Comparison of ENCODE assay signal across 1 cellular context in the genomic region with DNA sequence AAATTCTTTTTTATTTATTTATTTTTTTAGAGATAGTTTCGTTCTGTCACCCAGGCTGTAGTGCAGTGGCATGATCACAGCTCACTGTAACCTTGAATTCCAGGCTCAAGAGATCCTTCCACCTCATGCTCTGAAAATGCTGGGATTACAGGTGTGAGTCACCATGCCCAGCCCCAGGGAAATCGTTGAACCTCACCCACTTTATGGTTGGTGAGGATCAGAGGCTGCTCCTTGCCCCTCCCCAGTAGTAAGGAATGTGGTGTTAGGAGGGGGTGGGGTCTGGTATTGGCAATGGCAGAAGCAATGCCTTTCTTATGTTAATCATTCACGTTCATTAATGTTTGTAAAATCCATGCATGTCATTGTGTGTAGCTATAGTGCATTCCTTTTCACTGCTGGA.
TF ChIP-seq lines count a peak whose summit lies in the region.

No MANE protein-coding gene starts in this region.

TF ChIP-seq in HepG2, 621 proteins besides CTCF, POLR2A, EP300 and RAD21 (continued from another document and continues in another):
- TF ChIP-seq, protein P1, sequence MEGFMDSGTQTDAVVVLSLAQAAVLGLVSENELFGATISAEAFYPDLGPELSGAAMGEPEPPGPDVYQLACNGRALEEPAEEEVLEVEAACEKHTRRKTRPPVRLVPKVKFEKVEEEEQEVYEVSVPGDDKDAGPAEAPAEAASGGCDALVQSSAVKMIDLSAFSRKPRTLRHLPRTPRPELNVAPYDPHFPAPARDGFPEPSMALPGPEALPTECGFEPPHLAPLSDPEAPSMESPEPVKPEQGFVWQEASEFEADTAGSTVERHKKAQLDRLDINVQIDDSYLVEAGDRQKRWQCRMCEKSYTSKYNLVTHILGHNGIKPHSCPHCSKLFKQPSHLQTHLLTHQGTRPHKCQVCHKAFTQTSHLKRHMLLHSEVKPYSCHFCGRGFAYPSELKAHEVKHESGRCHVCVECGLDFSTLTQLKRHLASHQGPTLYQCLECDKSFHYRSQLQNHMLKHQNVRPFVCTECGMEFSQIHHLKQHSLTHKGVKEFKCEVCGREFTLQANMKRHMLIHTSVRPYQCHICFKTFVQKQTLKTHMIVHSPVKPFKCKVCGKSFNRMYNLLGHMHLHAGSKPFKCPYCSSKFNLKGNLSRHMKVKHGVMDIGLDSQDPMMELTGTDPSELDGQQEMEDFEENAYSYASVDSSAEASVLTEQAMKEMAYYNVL (CRISPR knock-in tag; IDR thresholded peaks at IDR 0.05; ENCODE audit: borderline replicate concordance): no peak
- no peak for TF ChIP-seq ZNF382 (CRISPR knock-in tag; IDR thresholded peaks at IDR 0.05; ENCODE audit: borderline replicate concordance)
- no peak for TF ChIP-seq FOXK2 (IDR thresholded peaks at IDR 0.05)
- TF ChIP-seq ZNF816 (CRISPR knock-in tag; IDR thresholded peaks at IDR 0.05; ENCODE audit: borderline replicate concordance): no peak
- TF ChIP-seq SOX6 (IDR thresholded peaks at IDR 0.05): no peak
- TF ChIP-seq SOX6 (CRISPR knock-in tag; IDR thresholded peaks at IDR 0.05): peak; percentile 61
- no peak; the same call in 1 of the 2 replicates for TF ChIP-seq PAXIP1 (CRISPR knock-in tag; conservative IDR thresholded peaks at IDR 0.05)
- peak; percentile 64; the same call in 1 of the 2 replicates for TF ChIP-seq ZNF350 (CRISPR knock-in tag; IDR thresholded peaks at IDR 0.05; ENCODE audit: borderline replicate concordance, low read depth)
- TF ChIP-seq RBFOX2 (IDR thresholded peaks at IDR 0.05; ENCODE audit: low read depth, low read length): no peak
- TF ChIP-seq, protein P2, sequence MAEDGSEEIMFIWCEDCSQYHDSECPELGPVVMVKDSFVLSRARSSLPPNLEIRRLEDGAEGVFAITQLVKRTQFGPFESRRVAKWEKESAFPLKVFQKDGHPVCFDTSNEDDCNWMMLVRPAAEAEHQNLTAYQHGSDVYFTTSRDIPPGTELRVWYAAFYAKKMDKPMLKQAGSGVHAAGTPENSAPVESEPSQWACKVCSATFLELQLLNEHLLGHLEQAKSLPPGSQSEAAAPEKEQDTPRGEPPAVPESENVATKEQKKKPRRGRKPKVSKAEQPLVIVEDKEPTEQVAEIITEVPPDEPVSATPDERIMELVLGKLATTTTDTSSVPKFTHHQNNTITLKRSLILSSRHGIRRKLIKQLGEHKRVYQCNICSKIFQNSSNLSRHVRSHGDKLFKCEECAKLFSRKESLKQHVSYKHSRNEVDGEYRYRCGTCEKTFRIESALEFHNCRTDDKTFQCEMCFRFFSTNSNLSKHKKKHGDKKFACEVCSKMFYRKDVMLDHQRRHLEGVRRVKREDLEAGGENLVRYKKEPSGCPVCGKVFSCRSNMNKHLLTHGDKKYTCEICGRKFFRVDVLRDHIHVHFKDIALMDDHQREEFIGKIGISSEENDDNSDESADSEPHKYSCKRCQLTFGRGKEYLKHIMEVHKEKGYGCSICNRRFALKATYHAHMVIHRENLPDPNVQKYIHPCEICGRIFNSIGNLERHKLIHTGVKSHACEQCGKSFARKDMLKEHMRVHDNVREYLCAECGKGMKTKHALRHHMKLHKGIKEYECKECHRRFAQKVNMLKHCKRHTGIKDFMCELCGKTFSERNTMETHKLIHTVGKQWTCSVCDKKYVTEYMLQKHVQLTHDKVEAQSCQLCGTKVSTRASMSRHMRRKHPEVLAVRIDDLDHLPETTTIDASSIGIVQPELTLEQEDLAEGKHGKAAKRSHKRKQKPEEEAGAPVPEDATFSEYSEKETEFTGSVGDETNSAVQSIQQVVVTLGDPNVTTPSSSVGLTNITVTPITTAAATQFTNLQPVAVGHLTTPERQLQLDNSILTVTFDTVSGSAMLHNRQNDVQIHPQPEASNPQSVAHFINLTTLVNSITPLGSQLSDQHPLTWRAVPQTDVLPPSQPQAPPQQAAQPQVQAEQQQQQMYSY (CRISPR knock-in tag; IDR thresholded peaks at IDR 0.05): no peak
- peak; percentile 84; the same call in 1 of the 2 replicates for TF ChIP-seq FOSL1 (CRISPR knock-in tag; IDR thresholded peaks at IDR 0.05; ENCODE audit: borderline replicate concordance)
- TF ChIP-seq KLF12 (CRISPR knock-in tag; IDR thresholded peaks at IDR 0.05; ENCODE audit: borderline replicate concordance): no peak
- no peak for TF ChIP-seq ATAD3A (CRISPR knock-in tag; IDR thresholded peaks at IDR 0.05)
- TF ChIP-seq ZMYM2 (CRISPR knock-in tag; IDR thresholded peaks at IDR 0.05): no peak
- no peak for TF ChIP-seq ZBTB21 (CRISPR knock-in tag; IDR thresholded peaks at IDR 0.05)
- TF ChIP-seq PPARG (CRISPR knock-in tag; conservative IDR thresholded peaks at IDR 0.05): no peak; the same call in 1 of the 2 replicates
- peak; percentile 25; the same call in 1 of the 2 replicates for TF ChIP-seq HOXA3 (CRISPR knock-in tag; IDR thresholded peaks at IDR 0.05)
- no peak for TF ChIP-seq ZSCAN5A (CRISPR knock-in tag; IDR thresholded peaks at IDR 0.05; ENCODE audit: borderline replicate concordance)
- TF ChIP-seq MNT (IDR thresholded peaks at IDR 0.05): no peak
- TF ChIP-seq ZNF589 (CRISPR knock-in tag; conservative IDR thresholded peaks at IDR 0.05): no peak
- no peak for TF ChIP-seq ZNF510 (CRISPR knock-in tag; IDR thresholded peaks at IDR 0.05; ENCODE audit: low read depth)
- no peak for TF ChIP-seq WIZ (CRISPR knock-in tag; IDR thresholded peaks at IDR 0.05)
- 0 out of 2 replicates have a peak, but pooled peaks have one; percentile 23 for TF ChIP-seq THAP11 (CRISPR knock-in tag; IDR thresholded peaks at IDR 0.05)
- TF ChIP-seq, protein P3, sequence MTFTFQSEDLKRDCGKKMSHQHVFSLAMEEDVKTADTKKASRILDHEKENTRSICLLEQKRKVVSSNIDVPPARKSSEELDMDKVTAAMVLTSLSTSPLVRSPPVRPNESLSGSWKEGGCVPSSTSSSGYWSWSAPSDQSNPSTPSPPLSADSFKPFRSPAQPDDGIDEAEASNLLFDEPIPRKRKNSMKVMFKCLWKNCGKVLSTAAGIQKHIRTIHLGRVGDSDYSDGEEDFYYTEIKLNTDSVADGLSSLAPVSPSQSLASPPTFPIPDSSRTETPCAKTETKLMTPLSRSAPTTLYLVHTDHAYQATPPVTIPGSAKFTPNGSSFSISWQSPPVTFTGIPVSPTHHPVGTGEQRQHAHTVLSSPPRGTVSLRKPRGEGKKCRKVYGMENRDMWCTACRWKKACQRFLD (CRISPR knock-in tag; IDR thresholded peaks at IDR 0.05; ENCODE audit: borderline replicate concordance): no peak
- TF ChIP-seq, protein P4, sequence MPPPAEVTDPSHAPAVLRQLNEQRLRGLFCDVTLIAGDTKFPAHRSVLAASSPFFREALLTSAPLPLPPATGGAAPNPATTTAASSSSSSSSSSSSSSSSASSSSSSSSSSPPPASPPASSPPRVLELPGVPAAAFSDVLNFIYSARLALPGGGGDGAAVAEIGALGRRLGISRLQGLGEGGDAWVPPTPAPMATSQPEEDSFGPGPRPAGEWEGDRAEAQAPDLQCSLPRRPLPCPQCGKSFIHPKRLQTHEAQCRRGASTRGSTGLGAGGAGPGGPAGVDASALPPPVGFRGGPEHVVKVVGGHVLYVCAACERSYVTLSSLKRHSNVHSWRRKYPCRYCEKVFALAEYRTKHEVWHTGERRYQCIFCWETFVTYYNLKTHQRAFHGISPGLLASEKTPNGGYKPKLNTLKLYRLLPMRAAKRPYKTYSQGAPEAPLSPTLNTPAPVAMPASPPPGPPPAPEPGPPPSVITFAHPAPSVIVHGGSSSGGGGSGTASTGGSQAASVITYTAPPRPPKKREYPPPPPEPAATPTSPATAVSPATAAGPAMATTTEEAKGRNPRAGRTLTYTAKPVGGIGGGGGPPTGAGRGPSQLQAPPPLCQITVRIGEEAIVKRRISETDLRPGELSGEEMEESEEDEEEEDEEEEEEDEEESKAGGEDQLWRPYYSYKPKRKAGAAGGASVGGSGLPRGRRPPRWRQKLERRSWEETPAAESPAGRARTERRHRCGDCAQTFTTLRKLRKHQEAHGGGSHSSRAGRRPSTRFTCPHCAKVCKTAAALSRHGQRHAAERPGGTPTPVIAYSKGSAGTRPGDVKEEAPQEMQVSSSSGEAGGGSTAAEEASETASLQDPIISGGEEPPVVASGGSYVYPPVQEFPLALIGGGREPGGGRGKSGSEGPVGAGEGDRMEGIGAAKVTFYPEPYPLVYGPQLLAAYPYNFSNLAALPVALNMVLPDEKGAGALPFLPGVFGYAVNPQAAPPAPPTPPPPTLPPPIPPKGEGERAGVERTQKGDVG (CRISPR knock-in tag; IDR thresholded peaks at IDR 0.05; ENCODE audit: borderline replicate concordance): peak; percentile 66; the same call in 1 of the 2 replicates
- TF ChIP-seq HNF4G (IDR thresholded peaks at IDR 0.05; ENCODE audit: borderline replicate concordance, low read depth, low read length): no peak
- no peak for TF ChIP-seq HNF4G (CRISPR knock-in tag; IDR thresholded peaks at IDR 0.05; ENCODE audit: borderline replicate concordance, low read depth)
- no peak for TF ChIP-seq ZNF607 (CRISPR knock-in tag; IDR thresholded peaks at IDR 0.05; ENCODE audit: borderline replicate concordance)
- no peak for TF ChIP-seq ZBTB8A (CRISPR knock-in tag; IDR thresholded peaks at IDR 0.05; ENCODE audit: borderline replicate concordance, low read depth)
- TF ChIP-seq THYN1 (CRISPR knock-in tag; IDR thresholded peaks at IDR 0.05; ENCODE audit: borderline replicate concordance, low read depth): no peak
- TF ChIP-seq SNAPC2 (CRISPR knock-in tag; IDR thresholded peaks at IDR 0.05): no peak
- no peak for TF ChIP-seq PATZ1 (CRISPR knock-in tag; IDR thresholded peaks at IDR 0.05)
- no peak for TF ChIP-seq GFI1 (CRISPR knock-in tag; IDR thresholded peaks at IDR 0.05; ENCODE audit: borderline replicate concordance)
- TF ChIP-seq BRD4 (CRISPR knock-in tag; IDR thresholded peaks at IDR 0.05): no peak
- no peak for TF ChIP-seq PHF21A (CRISPR knock-in tag; IDR thresholded peaks at IDR 0.05)
- TF ChIP-seq GATAD2A (CRISPR knock-in tag; IDR thresholded peaks at IDR 0.05): peak; percentile 75
- TF ChIP-seq HHEX (CRISPR knock-in tag; IDR thresholded peaks at IDR 0.05): no peak
- TF ChIP-seq TP53 (CRISPR knock-in tag; conservative IDR thresholded peaks at IDR 0.05): no peak
- no peak for TF ChIP-seq POLR2G (IDR thresholded peaks at IDR 0.05; ENCODE audit: low read depth, low read length)
